In the genomic region with DNA sequence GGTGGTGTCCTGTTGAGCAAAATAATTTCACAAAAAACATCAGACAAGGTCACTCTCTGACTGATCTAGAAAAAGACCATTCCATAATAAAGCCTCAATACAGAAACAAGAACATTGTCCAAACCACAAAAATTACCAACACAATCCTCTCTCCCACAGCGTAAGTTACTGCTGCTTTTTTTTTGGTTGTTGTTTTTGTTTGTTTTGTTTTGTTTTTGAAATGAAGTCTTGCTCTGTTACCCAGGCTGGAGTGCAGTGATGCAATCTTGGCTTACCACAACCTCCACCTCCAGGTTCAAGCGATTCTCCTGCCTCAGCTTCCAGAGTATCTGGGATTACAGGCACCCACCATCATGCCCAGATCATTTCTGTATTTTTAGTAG, we compare ENCODE assay signal across 12 cellular contexts. TPM values are rescaled to one million over a fixed set of nuclear protein-coding genes. Genes with fewer than 3 reads are reported as not detected.
DNase-seq lines count a peak whose midpoint lies in the region; ATAC-seq and TF ChIP-seq lines count a peak whose summit lies in the region.
"Had no signal": no experiment of that assay in that cellular context is flagged by ENCODE, and none has a peak within 500 bp of the region (broad histone marks: within the 10 kb centered on the region; RNA-seq: fewer than 3 reads in every experiment).

No MANE protein-coding gene starts in this region.

- POLR2A ChIA-PET in activated CD4-positive, alpha-beta T cell treated with anti-CD3 and anti-CD28 coated beads, Interleukin-2, amount 10 ng/mL, durations not matched to agents 7 days and 5 days (lab: Charles Lee) = no interaction called here

- DNase-seq in activated CD4-positive, alpha-beta T cell treated with anti-CD3 and anti-CD28 coated beads, Interleukin-2, amount 10 ng/mL, durations not matched to agents 7 days and 5 days = no peak
- no peak for DNase-seq in activated CD4-positive, alpha-beta T cell treated with anti-CD3 and anti-CD28 coated beads for 4 hours
- no peak for DNase-seq in activated T-helper 2 cell treated with anti-CD3 and anti-CD28 coated beads, Interferon-gamma antibody, Interleukin-2, Interleukin-4, amounts not matched to agents 10 μg/mL and 5 μg/mL and 100 μg/mL, durations not matched to agents 14 hours and 24 hours and 36 hours (ENCODE audit: low spot score)
- DNase-seq in hepatocyte (ENCODE audit: low spot score) (no peak), aorta (no peak), RPMI8226 (no peak), NOMO-1 (lab: John Stamatoyannopoulos, UW; ENCODE audit: unreplicated experiment in 2 of 2) (no peak)
- DNase-seq in stimulated activated naive B cell treated with anti-CD40 and anti-IgM and Interleukin-4, amounts not matched to agents 10 μg/mL and 1 μg/mL and 100 μg/mL, for 72 hours = no peak
- DNase-seq: activated CD4-positive, CD25-positive, alpha-beta regulatory T cell; central memory CD4-positive, alpha-beta T cell; NCI-H1048 had no signal

- no peak overlapping the region for H2AFZ ChIP-seq in hepatocyte

- ATAC-seq in stimulated activated naive B cell treated with anti-CD40 and anti-IgM and Interleukin-4, amounts not matched to agents 10 μg/mL and 1 μg/mL and 100 μg/mL, for 72 hours (replicated peaks) = no peak
- no peak for ATAC-seq in aorta (ENCODE audit: low FRiP score)

- CTCF ChIA-PET in activated CD4-positive, alpha-beta T cell treated with anti-CD3 and anti-CD28 coated beads, Interleukin-2, amount 10 ng/mL, durations not matched to agents 7 days and 5 days (lab: Charles Lee) = no interaction called here

- peak overlapping the region; percentile 89 for H3K4me3 Mint-ChIP-seq in activated CD4-positive, alpha-beta T cell treated with anti-CD3 and anti-CD28 coated beads, Interleukin-2, amount 10 ng/mL, durations not matched to agents 7 days and 5 days
- H3K4me3 Mint-ChIP-seq in activated T-helper 2 cell treated with anti-CD3 and anti-CD28 coated beads, Interferon-gamma antibody, Interleukin-2, Interleukin-4, amounts not matched to agents 10 μg/mL and 5 μg/mL and 100 μg/mL, durations not matched to agents 14 hours and 24 hours and 36 hours (ENCODE audit: low read depth) = peak overlapping the region; percentile 94
- peak overlapping the region; percentile 9 to 61 for H3K4me3 Mint-ChIP-seq in stimulated activated naive B cell treated with anti-CD40 and anti-IgM and Interleukin-4, amounts not matched to agents 10 μg/mL and 1 μg/mL and 100 μg/mL, for 72 hours

- 96% methylated on average over 2 of the region's 2 CpGs for WGBS in hepatocyte (ENCODE audit: low lambda C conversion rate, missing lambda C conversion rate)
- WGBS in aorta, 2 donors = 93 to 96% methylated on average over 2 of the region's 2 CpGs

- no peaks in the 10 kb centered on the region for H3K9me3 ChIP-seq in hepatocyte (ENCODE audit: low read depth)
- no peaks in the 10 kb centered on the region for H3K9me3 ChIP-seq in aorta (ENCODE audit: control insufficient read depth, low read length)
- H3K9me3 ChIP-seq: right atrium auricular region had no signal

- H3K4me3 ChIP-seq in hepatocyte (peak overlapping the region; percentile 87), aorta (ENCODE audit: low read length in 2 of 2) (no peak overlapping the region)

- peaks cover 36% of the 10 kb centered on the region for H3K4me1 Mint-ChIP-seq in activated CD4-positive, alpha-beta T cell treated with anti-CD3 and anti-CD28 coated beads, Interleukin-2, amount 10 ng/mL, durations not matched to agents 7 days and 5 days
- peaks cover 29% of the 10 kb centered on the region for H3K4me1 Mint-ChIP-seq in activated T-helper 2 cell treated with anti-CD3 and anti-CD28 coated beads, Interferon-gamma antibody, Interleukin-2, Interleukin-4, amounts not matched to agents 10 μg/mL and 5 μg/mL and 100 μg/mL, durations not matched to agents 14 hours and 24 hours and 36 hours (ENCODE audit: low read depth)
- H3K4me1 Mint-ChIP-seq in stimulated activated naive B cell treated with anti-CD40 and anti-IgM and Interleukin-4, amounts not matched to agents 10 μg/mL and 1 μg/mL and 100 μg/mL, for 72 hours = peaks cover 22 to 41% of the 10 kb centered on the region in 2 donors

- intact Hi-C loops in activated T-helper 2 cell treated with anti-CD3 and anti-CD28 coated beads, Interferon-gamma antibody, Interleukin-2, Interleukin-4, amounts not matched to agents 10 μg/mL and 5 μg/mL and 100 μg/mL, durations not matched to agents 14 hours and 24 hours and 36 hours (cut with micrococcal nuclease) = loop anchor here (2.0 to 5.0 kb wide), 2 partner anchors 35 to 123 kb away; a partner anchor contains a TSS
- intact Hi-C loops in aorta (cut with DNase I) = loop anchor here (2.0 to 5.0 kb wide), 3 partner anchors 33 to 67 kb away; a partner anchor contains a TSS

- H3K79me2 ChIP-seq in hepatocyte = peaks cover 35% of the 10 kb centered on the region

- peaks cover 2% of the 10 kb centered on the region for H3K27me3 Mint-ChIP-seq in activated CD4-positive, alpha-beta T cell treated with anti-CD3 and anti-CD28 coated beads, Interleukin-2, amount 10 ng/mL, durations not matched to agents 7 days and 5 days
- H3K27me3 Mint-ChIP-seq in activated T-helper 2 cell treated with anti-CD3 and anti-CD28 coated beads, Interferon-gamma antibody, Interleukin-2, Interleukin-4, amounts not matched to agents 10 μg/mL and 5 μg/mL and 100 μg/mL, durations not matched to agents 14 hours and 24 hours and 36 hours (ENCODE audit: low read depth) = peaks cover 2% of the 10 kb centered on the region
- no peaks in the 10 kb centered on the region for H3K27me3 Mint-ChIP-seq in stimulated activated naive B cell treated with anti-CD40 and anti-IgM and Interleukin-4, amounts not matched to agents 10 μg/mL and 1 μg/mL and 100 μg/mL, for 72 hours

- H3K27me3 ChIP-seq in hepatocyte (no peaks in the 10 kb centered on the region), aorta (ENCODE audit: control insufficient read depth in 1 of 2, insufficient read depth in 2 of 2, low read length in 1 of 2) (no peaks in the 10 kb centered on the region)
- H3K27me3 ChIP-seq: right atrium auricular region had no signal

- no peaks in the 10 kb centered on the region for H3K9me2 ChIP-seq in hepatocyte (replicated peaks; ENCODE audit: insufficient read depth)

- peaks cover 13% of the 10 kb centered on the region for H3K4me1 ChIP-seq in hepatocyte (ENCODE audit: insufficient read depth)
- no peaks in the 10 kb centered on the region for H3K4me1 ChIP-seq in aorta (ENCODE audit: control insufficient read depth in 1 of 2, insufficient read depth in 2 of 2, low read length in 2 of 2)

- peak overlapping the region; percentile 83 for H3K27ac ChIP-seq in hepatocyte
- H3K27ac ChIP-seq in aorta (ENCODE audit: low read depth in 1 of 2, low read length in 2 of 2) = no peak overlapping the region

- H3K27ac Mint-ChIP-seq in activated CD4-positive, alpha-beta T cell treated with anti-CD3 and anti-CD28 coated beads, Interleukin-2, amount 10 ng/mL, durations not matched to agents 7 days and 5 days = peak overlapping the region; percentile 94
- H3K27ac Mint-ChIP-seq in activated T-helper 2 cell treated with anti-CD3 and anti-CD28 coated beads, Interferon-gamma antibody, Interleukin-2, Interleukin-4, amounts not matched to agents 10 μg/mL and 5 μg/mL and 100 μg/mL, durations not matched to agents 14 hours and 24 hours and 36 hours = no peak overlapping the region
- peak overlapping the region; percentile 65 for H3K27ac Mint-ChIP-seq in stimulated activated naive B cell treated with anti-CD40 and anti-IgM and Interleukin-4, amounts not matched to agents 10 μg/mL and 1 μg/mL and 100 μg/mL, for 72 hours

- peak overlapping the region; percentile 90 for H3K4me2 ChIP-seq in hepatocyte

- H3K36me3 ChIP-seq in hepatocyte (replicated peaks; ENCODE audit: insufficient read depth, low read depth) (no peaks in the 10 kb centered on the region), aorta (ENCODE audit: control insufficient read depth in 1 of 2, insufficient read depth in 2 of 2, low read length in 1 of 2) (no peaks in the 10 kb centered on the region)

- no peak for TF ChIP-seq CTCF in hepatocyte (IDR thresholded peaks at IDR 0.05; ENCODE audit: poor library complexity)

- H4K20me1 ChIP-seq in hepatocyte (ENCODE audit: insufficient read depth, poor library complexity, severe bottlenecking) = no peaks in the 10 kb centered on the region

- H3K36me3 Mint-ChIP-seq in activated CD4-positive, alpha-beta T cell treated with anti-CD3 and anti-CD28 coated beads, Interleukin-2, amount 10 ng/mL, durations not matched to agents 7 days and 5 days (ENCODE audit: low read depth) = peaks cover 8% of the 10 kb centered on the region
- peaks cover 17% of the 10 kb centered on the region for H3K36me3 Mint-ChIP-seq in activated T-helper 2 cell treated with anti-CD3 and anti-CD28 coated beads, Interferon-gamma antibody, Interleukin-2, Interleukin-4, amounts not matched to agents 10 μg/mL and 5 μg/mL and 100 μg/mL, durations not matched to agents 14 hours and 24 hours and 36 hours (ENCODE audit: low read depth)
- peaks cover 8 to 15% of the 10 kb centered on the region in 2 donors for H3K36me3 Mint-ChIP-seq in stimulated activated naive B cell treated with anti-CD40 and anti-IgM and Interleukin-4, amounts not matched to agents 10 μg/mL and 1 μg/mL and 100 μg/mL, for 72 hours

- H3K9me3 Mint-ChIP-seq in activated CD4-positive, alpha-beta T cell treated with anti-CD3 and anti-CD28 coated beads, Interleukin-2, amount 10 ng/mL, durations not matched to agents 7 days and 5 days = no peaks in the 10 kb centered on the region
- H3K9me3 Mint-ChIP-seq in activated T-helper 2 cell treated with anti-CD3 and anti-CD28 coated beads, Interferon-gamma antibody, Interleukin-2, Interleukin-4, amounts not matched to agents 10 μg/mL and 5 μg/mL and 100 μg/mL, durations not matched to agents 14 hours and 24 hours and 36 hours = no peaks in the 10 kb centered on the region
- no peaks in the 10 kb centered on the region for H3K9me3 Mint-ChIP-seq in stimulated activated naive B cell treated with anti-CD40 and anti-IgM and Interleukin-4, amounts not matched to agents 10 μg/mL and 1 μg/mL and 100 μg/mL, for 72 hours

RNA-seq across cellular contexts. Expression of a gene that starts 1.5 kb away (rescaled TPM):
- 10 to 100 TPM; 28.4 to 36.1 TPM for total RNA-seq in activated CD4-positive, alpha-beta T cell treated with anti-CD3 and anti-CD28 coated beads, Interleukin-2, amount 10 ng/mL, durations not matched to agents 7 days and 5 days
- total RNA-seq in activated T-helper 2 cell treated with anti-CD3 and anti-CD28 coated beads, Interferon-gamma antibody, Interleukin-2, Interleukin-4, amounts not matched to agents 10 μg/mL and 5 μg/mL and 100 μg/mL, durations not matched to agents 14 hours and 24 hours and 36 hours = 39.7 and 47.5 TPM in 2 replicates
- total RNA-seq in hepatocyte (5.3 and 14.3 TPM in 2 replicates), aorta (10 to 100 TPM; 25.0 to 31.4 TPM)
- polyA plus RNA-seq in hepatocyte (18.8 and 23.5 TPM in 2 replicates), aorta (10 to 100 TPM in 1 of 2 donors, 1 to 10 TPM in 1; 5.3 to 20.8 TPM)

RNA-seq across cellular contexts. Expression of a gene that starts 27.2 kb away (rescaled TPM):
- total RNA-seq in activated CD4-positive, alpha-beta T cell treated with anti-CD3 and anti-CD28 coated beads, Interleukin-2, amount 10 ng/mL, durations not matched to agents 7 days and 5 days = not detected
- total RNA-seq in activated T-helper 2 cell treated with anti-CD3 and anti-CD28 coated beads, Interferon-gamma antibody, Interleukin-2, Interleukin-4, amounts not matched to agents 10 μg/mL and 5 μg/mL and 100 μg/mL, durations not matched to agents 14 hours and 24 hours and 36 hours = 2.1 and 2.2 TPM in 2 replicates
- total RNA-seq in hepatocyte = 12.6 and 18.6 TPM in 2 replicates
- 35.5 and 40.0 TPM in 2 replicates for polyA plus RNA-seq in hepatocyte
- under 1 TPM; 0.39 to 0.48 TPM for total RNA-seq in aorta
- polyA plus RNA-seq in aorta = under 1 TPM in 1 of 2 donors, not detected in 1; 0.46 TPM

RNA-seq across cellular contexts. Expression of a gene that starts 28.2 kb away (rescaled TPM):
- total RNA-seq in activated CD4-positive, alpha-beta T cell treated with anti-CD3 and anti-CD28 coated beads, Interleukin-2, amount 10 ng/mL, durations not matched to agents 7 days and 5 days = not detected
- 0.11 and 0.55 TPM in 2 replicates for total RNA-seq in activated T-helper 2 cell treated with anti-CD3 and anti-CD28 coated beads, Interferon-gamma antibody, Interleukin-2, Interleukin-4, amounts not matched to agents 10 μg/mL and 5 μg/mL and 100 μg/mL, durations not matched to agents 14 hours and 24 hours and 36 hours
- total RNA-seq in hepatocyte (18.0 and 36.1 TPM in 2 replicates), aorta (1 to 10 TPM in 1 of 2 donors, under 1 TPM in 1; 0.71 to 1.4 TPM)
- polyA plus RNA-seq in hepatocyte (39.9 and 45.8 TPM in 2 replicates), aorta (under 1 TPM; 0.56 to 0.63 TPM)

RNA-seq across cellular contexts. Expression of a gene that starts 34.4 kb away (rescaled TPM):
- total RNA-seq in activated CD4-positive, alpha-beta T cell treated with anti-CD3 and anti-CD28 coated beads, Interleukin-2, amount 10 ng/mL, durations not matched to agents 7 days and 5 days = 10 to 100 TPM; 57.8 to 60.5 TPM
- 52.1 and 59.0 TPM in 2 replicates for total RNA-seq in activated T-helper 2 cell treated with anti-CD3 and anti-CD28 coated beads, Interferon-gamma antibody, Interleukin-2, Interleukin-4, amounts not matched to agents 10 μg/mL and 5 μg/mL and 100 μg/mL, durations not matched to agents 14 hours and 24 hours and 36 hours
- 106 and 119 TPM in 2 replicates for total RNA-seq in hepatocyte
- 175 and 189 TPM in 2 replicates for polyA plus RNA-seq in hepatocyte
- total RNA-seq in aorta = 100 to 1,000 TPM in 1 of 2 donors, 10 to 100 TPM in 1; 88.0 to 115 TPM
- polyA plus RNA-seq in aorta = 100 to 1,000 TPM; 189 to 244 TPM

RNA-seq across cellular contexts. Expression of a gene that starts 46.2 kb away (rescaled TPM):
- 10 to 100 TPM; 47.7 to 48.8 TPM for total RNA-seq in activated CD4-positive, alpha-beta T cell treated with anti-CD3 and anti-CD28 coated beads, Interleukin-2, amount 10 ng/mL, durations not matched to agents 7 days and 5 days
- total RNA-seq in activated T-helper 2 cell treated with anti-CD3 and anti-CD28 coated beads, Interferon-gamma antibody, Interleukin-2, Interleukin-4, amounts not matched to agents 10 μg/mL and 5 μg/mL and 100 μg/mL, durations not matched to agents 14 hours and 24 hours and 36 hours = 36.0 and 36.5 TPM in 2 replicates
- total RNA-seq in hepatocyte (28.0 and 33.4 TPM in 2 replicates), aorta (10 to 100 TPM; 37.5 to 57.7 TPM)
- polyA plus RNA-seq in hepatocyte (24.3 and 24.5 TPM in 2 replicates), aorta (10 to 100 TPM in 1 of 2 donors, 1 to 10 TPM in 1; 7.6 to 24.2 TPM)

Comparison
In these comparisons a context has a peak if more than half of its experiments do, and no peak if none do; other contexts are left out.
1. H3K4me3 Mint-ChIP-seq: peak in every context shown above with its lines; median percentile 94 in activated T-helper 2 cell treated with anti-CD3 and anti-CD28 coated beads, Interferon-gamma antibody, Interleukin-2, Interleukin-4, amounts not matched to agents 10 μg/mL and 5 μg/mL and 100 μg/mL, durations not matched to agents 14 hours and 24 hours and 36 hours; 89 in activated CD4-positive, alpha-beta T cell treated with anti-CD3 and anti-CD28 coated beads, Interleukin-2, amount 10 ng/mL, durations not matched to agents 7 days and 5 days; 35 in stimulated activated naive B cell treated with anti-CD40 and anti-IgM and Interleukin-4, amounts not matched to agents 10 μg/mL and 1 μg/mL and 100 μg/mL, for 72 hours.